Comparison of ENCODE assay signal across 2 cellular contexts in genomic region chr3:17714473-17714872, GRCh38.
TF ChIP-seq lines count a peak whose summit lies in the region.

No MANE protein-coding gene starts in this region.

TF ChIP-seq in K562, 482 proteins besides CTCF, POLR2A, EP300 and RAD21:
- no peak for TF ChIP-seq GATA2 (CRISPR knock-in tag; IDR thresholded peaks at IDR 0.05)
- TF ChIP-seq ZNF175 (CRISPR knock-in tag; IDR thresholded peaks at IDR 0.05; ENCODE audit: low read depth): peak; percentile 98
- peak; percentile 79 for TF ChIP-seq ZNF121 (CRISPR knock-in tag; conservative IDR thresholded peaks at IDR 0.05)
TF ChIP-seq in K562: peak in this region for 2.

TF ChIP-seq in endothelial cell of umbilical vein, 7 proteins besides CTCF, POLR2A, EP300 and RAD21:
- TF ChIP-seq POLR2AphosphoS5 (IDR thresholded peaks at IDR 0.05; ENCODE audit: insufficient read depth, low read depth, low read length): no peak
- no peak for TF ChIP-seq JUN (IDR thresholded peaks at IDR 0.05; ENCODE audit: borderline replicate concordance, insufficient read depth, insufficient read length, low read depth)
- TF ChIP-seq EZH2 (IDR thresholded peaks at IDR 0.05; ENCODE audit: borderline replicate concordance, low read depth, low read length, severe bottlenecking): no peak
- TF ChIP-seq MAX (IDR thresholded peaks at IDR 0.05; ENCODE audit: insufficient read depth, insufficient read length): no peak
- no peak for TF ChIP-seq MYC (IDR thresholded peaks at IDR 0.05; ENCODE audit: low read depth, low read length)
- TF ChIP-seq GATA2 (IDR thresholded peaks at IDR 0.05; ENCODE audit: insufficient read depth, insufficient read length, low read depth, low read length): no peak
- no peak for TF ChIP-seq FOS (IDR thresholded peaks at IDR 0.05; ENCODE audit: borderline replicate concordance, insufficient read depth, low read length)
